In genomic region chr18:55485666-55486065, GRCh38 we compare ENCODE assay signal across 20 cellular contexts.
DNase-seq lines count a peak whose midpoint lies in the region; ATAC-seq and TF ChIP-seq lines count a peak whose summit lies in the region.
"Had no signal": no experiment of that assay in that cellular context is flagged by ENCODE, and none has a peak within 500 bp of the region (broad histone marks: within the 10 kb centered on the region; RNA-seq: fewer than 3 reads in every experiment).

No MANE protein-coding gene starts in this region.

- no peak for TF ChIP-seq CTCF in omental fat pad (IDR thresholded peaks at IDR 0.05)

- H3K36me3 Mint-ChIP-seq in activated naive CD4-positive, alpha-beta T cell treated with anti-CD3 and anti-CD28 coated beads, Interleukin-2, amount 10 ng/mL, durations not matched to agents 7 days and 5 days: no peaks in the 10 kb centered on the region
- H3K36me3 Mint-ChIP-seq: activated naive CD4-positive, alpha-beta T cell treated with anti-CD3 and anti-CD28 coated beads, Interleukin-2, amount 50 U/mL, for 24 hours; naive thymus-derived CD4-positive, alpha-beta T cell had no signal

- H3K9me3 Mint-ChIP-seq in activated naive CD4-positive, alpha-beta T cell treated with anti-CD3 and anti-CD28 coated beads, Interleukin-2, amount 10 ng/mL, durations not matched to agents 7 days and 5 days: no peaks in the 10 kb centered on the region
- H3K9me3 Mint-ChIP-seq: activated naive CD4-positive, alpha-beta T cell treated with anti-CD3 and anti-CD28 coated beads, Interleukin-2, amount 50 U/mL, for 24 hours had no signal

- no peak overlapping the region for H3K4me3 Mint-ChIP-seq in activated naive CD4-positive, alpha-beta T cell treated with anti-CD3 and anti-CD28 coated beads, Interleukin-2, amount 10 ng/mL, durations not matched to agents 7 days and 5 days
- H3K4me3 Mint-ChIP-seq: activated naive CD4-positive, alpha-beta T cell treated with anti-CD3 and anti-CD28 coated beads, Interleukin-2, amount 50 U/mL, for 24 hours; naive thymus-derived CD4-positive, alpha-beta T cell had no signal

- H3K4me1 Mint-ChIP-seq in activated naive CD4-positive, alpha-beta T cell treated with anti-CD3 and anti-CD28 coated beads, Interleukin-2, amount 10 ng/mL, durations not matched to agents 7 days and 5 days: peaks cover 12% of the 10 kb centered on the region

- no peak overlapping the region for H3K27ac Mint-ChIP-seq in activated naive CD4-positive, alpha-beta T cell treated with anti-CD3 and anti-CD28 coated beads, Interleukin-2, amount 10 ng/mL, durations not matched to agents 7 days and 5 days
- H3K27ac Mint-ChIP-seq: activated naive CD4-positive, alpha-beta T cell treated with anti-CD3 and anti-CD28 coated beads, Interleukin-2, amount 50 U/mL, for 24 hours; naive thymus-derived CD4-positive, alpha-beta T cell had no signal

- CTCF ChIA-PET in activated naive CD4-positive, alpha-beta T cell treated with anti-CD3 and anti-CD28 coated beads, Interleukin-2, amount 10 ng/mL, durations not matched to agents 7 days and 5 days (lab: Charles Lee): no interaction called here

- intact Hi-C loops in sciatic nerve (cut with DNase I): no loop called here

- H3K27me3 Mint-ChIP-seq in activated naive CD4-positive, alpha-beta T cell treated with anti-CD3 and anti-CD28 coated beads, Interleukin-2, amount 10 ng/mL, durations not matched to agents 7 days and 5 days: no peaks in the 10 kb centered on the region

- ATAC-seq in sciatic nerve (peak; percentile 26), HG03342 (IDR thresholded peaks at IDR 0.05; ENCODE audit: unreplicated experiment) (no peak), omental fat pad (ENCODE audit: low FRiP score) (no peak)
- ATAC-seq: naive thymus-derived CD4-positive, alpha-beta T cell had no signal

- DNase-seq in EL: peak; percentile 69
- peak; percentile 39 for DNase-seq in RPMI7951 (ENCODE audit: low read depth)
- peak; percentile 53 for DNase-seq in fibroblast of gingiva (ENCODE audit: low read depth)
- DNase-seq in sciatic nerve (ENCODE audit: low spot score): no peak
- no peak for DNase-seq in activated naive CD4-positive, alpha-beta T cell treated with anti-CD3 and anti-CD28 coated beads, Interleukin-2, amount 10 ng/mL, durations not matched to agents 7 days and 5 days
- DNase-seq in omental fat pad (ENCODE audit: low spot score): no peak
- DNase-seq: activated T-cell treated with anti-CD3 and anti-CD28 coated beads, Interleukin-2, amount 50 U/mL, for 48 hours; BE2C; GOT3; naive thymus-derived CD4-positive, alpha-beta T cell; NCI-H1436; NCI-H526 treated with DMSO at 0.1 percent for 48 hours; OCI-M1; ovary; SJCRH30; stimulated activated CD4-positive, alpha-beta T cell treated with anti-CD3 and anti-CD28 coated beads, Interleukin-1b, Interleukin-23, amount 100 ng/mL, for 48 hours; stimulated activated naive CD4-positive, alpha-beta T cell; tibial artery had no signal

Comparison
In these comparisons a context has a peak if more than half of its experiments do, and no peak if none do; other contexts are left out.
1. DNase-seq: peak in EL (single experiment), RPMI7951 (single experiment) and fibroblast of gingiva (single experiment); none in sciatic nerve (single experiment), activated naive CD4-positive, alpha-beta T cell treated with anti-CD3 and anti-CD28 coated beads, Interleukin-2, amount 10 ng/mL, durations not matched to agents 7 days and 5 days (single experiment) and omental fat pad (single experiment).